In the genomic region with DNA sequence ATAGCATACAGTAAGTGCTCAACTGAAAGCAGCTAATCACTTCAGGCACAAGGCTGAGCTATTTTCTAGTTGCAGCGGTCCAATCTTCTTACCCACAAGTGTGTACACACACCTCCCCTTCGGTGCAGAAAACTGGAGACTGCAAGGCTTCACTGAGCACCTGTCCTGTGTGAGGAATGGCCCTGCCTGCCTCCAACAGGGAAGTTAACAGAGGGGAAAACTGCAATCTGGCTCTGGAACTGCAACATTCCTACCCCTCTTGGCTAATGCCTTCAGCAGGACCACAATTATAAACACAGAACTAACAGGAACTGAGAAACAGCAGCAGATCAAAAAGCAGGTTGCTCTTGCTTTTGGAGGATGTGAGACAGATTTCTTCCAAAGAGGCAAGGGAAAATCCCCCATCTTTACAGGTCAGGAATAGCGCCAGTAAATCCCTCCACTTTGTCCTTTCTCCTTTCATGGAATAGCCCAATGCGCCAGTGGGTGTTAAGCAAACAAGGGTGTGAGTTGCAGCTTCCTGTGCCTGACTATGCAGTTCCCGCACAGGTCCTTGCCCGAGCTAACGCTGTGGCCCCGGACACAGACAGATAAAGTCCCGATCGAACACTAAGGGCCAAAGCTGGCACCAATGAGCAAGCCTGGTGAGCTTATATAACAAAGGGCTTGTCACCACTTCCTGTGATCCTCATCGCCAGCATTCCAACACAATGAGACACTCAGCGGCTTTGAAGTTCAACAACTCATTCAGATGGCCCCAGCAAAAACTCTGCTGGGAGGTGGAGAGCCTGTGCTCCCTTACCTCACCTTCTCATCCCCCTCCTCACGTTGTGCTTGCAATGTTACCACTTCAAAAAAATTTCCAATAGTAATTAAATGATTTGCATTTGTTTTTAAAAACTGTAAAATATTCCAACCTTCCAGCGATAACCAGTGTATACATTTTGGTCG, we compare ENCODE assay signal across 1 cellular context.
TF ChIP-seq lines count a peak whose summit lies in the region.

No MANE protein-coding gene starts in this region.

TF ChIP-seq in IMR-90, 13 proteins besides CTCF, POLR2A, EP300 and RAD21 (continued from another document):
- TF ChIP-seq ELK1 (IDR thresholded peaks at IDR 0.05; ENCODE audit: borderline replicate concordance, low read depth, low read length) = no peak
- TF ChIP-seq NFE2L2 (IDR thresholded peaks at IDR 0.05; ENCODE audit: low read depth, low read length) = peak; percentile 37; the same call in 1 of the 2 replicates
- TF ChIP-seq MAFK (IDR thresholded peaks at IDR 0.05; ENCODE audit: low read depth, low read length) = no peak
- no peak; the same call in 1 of the 2 replicates for TF ChIP-seq RFX5 (IDR thresholded peaks at IDR 0.05; ENCODE audit: low read depth, low read length)
- TF ChIP-seq FOS (IDR thresholded peaks at IDR 0.05; ENCODE audit: low read depth, low read length) = peak; percentile 46; the same call in 1 of the 2 replicates
- no peak for TF ChIP-seq CHD1 (IDR thresholded peaks at IDR 0.05; ENCODE audit: low read depth, low read length)
- TF ChIP-seq RCOR1 (IDR thresholded peaks at IDR 0.05; ENCODE audit: insufficient replicate concordance, low read length) = no peak
- TF ChIP-seq CEBPB (IDR thresholded peaks at IDR 0.05; ENCODE audit: low read depth, low read length) = peak; percentile 0; the same call in 1 of the 2 replicates
- no peak for TF ChIP-seq MXI1 (IDR thresholded peaks at IDR 0.05; ENCODE audit: borderline replicate concordance, low read depth, low read length)
- TF ChIP-seq, protein P1, sequence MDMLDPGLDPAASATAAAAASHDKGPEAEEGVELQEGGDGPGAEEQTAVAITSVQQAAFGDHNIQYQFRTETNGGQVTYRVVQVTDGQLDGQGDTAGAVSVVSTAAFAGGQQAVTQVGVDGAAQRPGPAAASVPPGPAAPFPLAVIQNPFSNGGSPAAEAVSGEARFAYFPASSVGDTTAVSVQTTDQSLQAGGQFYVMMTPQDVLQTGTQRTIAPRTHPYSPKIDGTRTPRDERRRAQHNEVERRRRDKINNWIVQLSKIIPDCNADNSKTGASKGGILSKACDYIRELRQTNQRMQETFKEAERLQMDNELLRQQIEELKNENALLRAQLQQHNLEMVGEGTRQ (IDR thresholded peaks at IDR 0.05; ENCODE audit: low read depth, low read length) = no peak
